22 cellular contexts compared by ENCODE assay signal in the genomic region with DNA sequence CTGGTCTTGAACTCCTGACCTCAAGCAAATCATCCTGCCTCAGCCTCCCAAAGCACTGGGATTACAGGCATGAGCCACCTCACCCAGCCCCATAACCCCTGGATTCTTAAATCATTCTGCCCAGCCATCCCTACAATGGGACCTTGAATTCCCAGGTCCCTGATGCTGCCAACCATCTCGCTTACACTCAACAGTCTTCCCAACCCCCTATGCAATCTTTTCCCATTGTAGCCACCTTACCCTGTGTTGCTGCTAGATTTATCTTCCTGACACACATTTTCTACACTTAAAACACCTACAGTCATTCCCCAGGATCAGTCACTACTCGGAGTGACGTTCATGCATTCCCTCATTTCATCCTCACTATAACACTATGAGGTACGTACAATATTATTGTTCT.
DNase-seq lines count a peak whose midpoint lies in the region; ATAC-seq, FAIRE-seq and TF ChIP-seq lines count a peak whose summit lies in the region.
"Had no signal": no experiment of that assay in that cellular context is flagged by ENCODE, and none has a peak within 500 bp of the region (broad histone marks: within the 10 kb centered on the region; RNA-seq: fewer than 3 reads in every experiment).

No MANE protein-coding gene starts in this region.

- H2AFZ ChIP-seq in trophoblast cell (ENCODE audit: insufficient read depth, low read length, poor library complexity), result no peak overlapping the region
- H2AFZ ChIP-seq: hepatocyte had no signal

- H3K27ac Mint-ChIP-seq in activated naive CD4-positive, alpha-beta T cell treated with anti-CD3 and anti-CD28 coated beads for 36 hours, result peak overlapping the region; percentile 83
- peak overlapping the region; percentile 72 for H3K27ac Mint-ChIP-seq in activated B cell treated with CpG ODN at 0.5 μM for 24 hours
- peak overlapping the region; percentile 77 to 85 for H3K27ac Mint-ChIP-seq in effector memory CD8-positive, alpha-beta T cell
- H3K27ac Mint-ChIP-seq: nephron had no signal

- no peak overlapping the region for H2BK5ac ChIP-seq in trophoblast cell (ENCODE audit: low read depth, low read length, poor library complexity)

- no peak overlapping the region for H4K8ac ChIP-seq in trophoblast cell (ENCODE audit: low read depth, low read length)

- peaks cover 79% of the 10 kb centered on the region for H3K4me1 Mint-ChIP-seq in activated naive CD4-positive, alpha-beta T cell treated with anti-CD3 and anti-CD28 coated beads for 36 hours (ENCODE audit: low read depth)
- H3K4me1 Mint-ChIP-seq in activated B cell treated with CpG ODN at 0.5 μM for 24 hours, result peaks cover 80% of the 10 kb centered on the region
- peaks cover 61 to 65% of the 10 kb centered on the region in 2 donors for H3K4me1 Mint-ChIP-seq in effector memory CD8-positive, alpha-beta T cell (ENCODE audit: low read depth in 2 of 2)

- H3K79me1 ChIP-seq in trophoblast cell (ENCODE audit: low read length), result no peaks in the 10 kb centered on the region

- no peak for DNase-seq in activated naive CD4-positive, alpha-beta T cell treated with anti-CD3 and anti-CD28 coated beads for 36 hours
- no peak for DNase-seq in activated naive CD4-positive, alpha-beta T cell (lab: John Stamatoyannopoulos, UW)
- DNase-seq in activated B cell treated with CpG ODN at 0.5 μM for 24 hours (no peak), trophoblast cell (no peak), D341Med (ENCODE audit: low spot score) (no peak), frontal cortex (ENCODE audit: low spot score in 2 of 2) (no peak)
- no peak for DNase-seq in effector memory CD8-positive, alpha-beta T cell
- DNase-seq: ACHN, C1 segment of cervical spinal cord, DMS 273 treated with DMSO at 0.1 percent for 48 hours, erythroblast, foreskin keratinocyte, NCI-H1048, NCI-H187 treated with DMSO at 0.1 percent for 48 hours, NCI-H69, ovary, SJCRH30 had no signal

- H3K4me3 ChIP-seq in trophoblast cell (ENCODE audit: low read depth, low read length), result no peak overlapping the region
- H3K4me3 ChIP-seq: HAP-1, hepatocyte, ovary, SJCRH30 had no signal

- H4K91ac ChIP-seq in trophoblast cell (ENCODE audit: low read depth, low read length), result no peak overlapping the region

- H3K36me3 Mint-ChIP-seq in activated naive CD4-positive, alpha-beta T cell treated with anti-CD3 and anti-CD28 coated beads for 36 hours (ENCODE audit: low read depth), result peaks cover 18% of the 10 kb centered on the region
- H3K36me3 Mint-ChIP-seq in activated B cell treated with CpG ODN at 0.5 μM for 24 hours (ENCODE audit: low read depth), result peaks cover 43% of the 10 kb centered on the region
- peaks cover 32% of the 10 kb centered on the region for H3K36me3 Mint-ChIP-seq in effector memory CD8-positive, alpha-beta T cell (ENCODE audit: insufficient read depth)

- intact Hi-C loops in activated naive CD4-positive, alpha-beta T cell treated with anti-CD3 and anti-CD28 coated beads for 36 hours (cut with micrococcal nuclease), result no loop called here
- intact Hi-C loops in activated B cell treated with CpG ODN at 0.5 μM for 24 hours (cut with micrococcal nuclease), result no loop called here

- H3K27ac ChIP-seq in trophoblast cell (ENCODE audit: low read depth, low read length), result no peak overlapping the region
- H3K27ac ChIP-seq: foreskin keratinocyte, hepatocyte, ovary, SJCRH30 had no signal

- no peak overlapping the region for H3K23ac ChIP-seq in trophoblast cell (ENCODE audit: low read length)

- H2BK12ac ChIP-seq in trophoblast cell (ENCODE audit: low read length), result no peak overlapping the region

- H3K79me2 ChIP-seq in trophoblast cell (ENCODE audit: control insufficient read depth, insufficient read depth, low read length, poor library complexity), result no peaks in the 10 kb centered on the region
- H3K79me2 ChIP-seq: hepatocyte had no signal

- CTCF ChIA-PET in activated naive CD4-positive, alpha-beta T cell treated with anti-CD3 and anti-CD28 coated beads for 36 hours (lab: Charles Lee), result interaction anchor here (1.0 kb wide), 2 partner anchors 29 to 57 kb away, joined by 3 read pairs; no protein-coding TSS in a partner anchor
- CTCF ChIA-PET in activated B cell treated with CpG ODN at 0.5 μM for 24 hours (lab: Charles Lee), result no interaction called here

- no peak for ATAC-seq in activated B cell treated with CpG ODN at 0.5 μM for 24 hours (ENCODE audit: low read depth)
- no peak for ATAC-seq in effector memory CD8-positive, alpha-beta T cell (replicated peaks)
- ATAC-seq in GM18861 (IDR thresholded peaks at IDR 0.05; ENCODE audit: unreplicated experiment), result no peak
- ATAC-seq: foreskin keratinocyte; stimulated activated effector memory CD8-positive, alpha-beta T cell treated with anti-CD3 and anti-CD28 coated beads, Interleukin-12 subunit alpha, Interleukin-12 subunit beta, amount 100 ng/mL, for 72 hours had no signal

- H3K14ac ChIP-seq in trophoblast cell (ENCODE audit: low read length), result no peak overlapping the region

- H3K4me2 ChIP-seq in trophoblast cell (ENCODE audit: low read length), result no peak overlapping the region
- H3K4me2 ChIP-seq: hepatocyte had no signal

- no peak overlapping the region for H3K18ac ChIP-seq in trophoblast cell (ENCODE audit: low read length)

- no peak for FAIRE-seq in frontal cortex (lab: Jason Lieb, UNC)

- peaks cover 2% of the 10 kb centered on the region for H3K9me3 ChIP-seq in trophoblast cell (ENCODE audit: insufficient read depth, low read depth, low read length)
- H3K9me3 ChIP-seq: HAP-1, ovary, SJCRH30 had no signal

- no peak overlapping the region for H2BK120ac ChIP-seq in trophoblast cell (ENCODE audit: insufficient read depth, low read length, poor library complexity)

- no peak overlapping the region for H3K4me3 Mint-ChIP-seq in activated naive CD4-positive, alpha-beta T cell treated with anti-CD3 and anti-CD28 coated beads for 36 hours
- H3K4me3 Mint-ChIP-seq in activated B cell treated with CpG ODN at 0.5 μM for 24 hours, result no peak overlapping the region
- peak overlapping the region in 1 of 2 donors; percentile 10 for H3K4me3 Mint-ChIP-seq in effector memory CD8-positive, alpha-beta T cell
- H3K4me3 Mint-ChIP-seq: nephron; stimulated activated effector memory CD8-positive, alpha-beta T cell treated with anti-CD3 and anti-CD28 coated beads, Interleukin-12 subunit alpha, Interleukin-12 subunit beta, amount 100 ng/mL, for 72 hours had no signal

- no peak overlapping the region for H2AK5ac ChIP-seq in trophoblast cell (ENCODE audit: low read length)

- peak overlapping the region; percentile 9 for H3K9ac ChIP-seq in trophoblast cell (ENCODE audit: low read length)

- H4K12ac ChIP-seq in trophoblast cell (ENCODE audit: low read depth, low read length), result no peak overlapping the region

- H3K36me3 ChIP-seq in trophoblast cell (ENCODE audit: control insufficient read depth in 1 of 2, insufficient read depth in 2 of 2, low read length in 2 of 2), result no peaks in the 10 kb centered on the region
- H3K36me3 ChIP-seq: HAP-1, ovary, SJCRH30 had no signal

- WGBS in trophoblast cell (ENCODE audit: extremely low coverage, insufficient coverage, insufficient read length), result no CpG with 5 or more reads among the region's 4 CpGs

- no peaks in the 10 kb centered on the region for H3K9me3 Mint-ChIP-seq in activated naive CD4-positive, alpha-beta T cell treated with anti-CD3 and anti-CD28 coated beads for 36 hours
- no peaks in the 10 kb centered on the region for H3K9me3 Mint-ChIP-seq in activated B cell treated with CpG ODN at 0.5 μM for 24 hours
- no peaks in the 10 kb centered on the region for H3K9me3 Mint-ChIP-seq in effector memory CD8-positive, alpha-beta T cell
- H3K9me3 Mint-ChIP-seq: nephron; stimulated activated effector memory CD8-positive, alpha-beta T cell treated with anti-CD3 and anti-CD28 coated beads, Interleukin-12 subunit alpha, Interleukin-12 subunit beta, amount 100 ng/mL, for 72 hours had no signal

- no peaks in the 10 kb centered on the region for H3K27me3 Mint-ChIP-seq in activated naive CD4-positive, alpha-beta T cell treated with anti-CD3 and anti-CD28 coated beads for 36 hours (ENCODE audit: low read depth)
- H3K27me3 Mint-ChIP-seq in activated B cell treated with CpG ODN at 0.5 μM for 24 hours, result no peaks in the 10 kb centered on the region
- no peaks in the 10 kb centered on the region for H3K27me3 Mint-ChIP-seq in effector memory CD8-positive, alpha-beta T cell

- H3K27me3 ChIP-seq in trophoblast cell (ENCODE audit: insufficient read depth, low read length), result no peaks in the 10 kb centered on the region
- H3K27me3 ChIP-seq: foreskin keratinocyte, hepatocyte, ovary, SJCRH30 had no signal

- POLR2A ChIA-PET in activated B cell treated with CpG ODN at 0.5 μM for 24 hours (lab: Charles Lee), result interaction anchor here (0.6 kb wide), 1 partner anchor 10 kb away, joined by 3 read pairs; no protein-coding TSS in a partner anchor

- no peak overlapping the region for H3K4ac ChIP-seq in trophoblast cell (ENCODE audit: low read depth, low read length)

- no peak for TF ChIP-seq CTCF in activated B cell treated with CpG ODN at 0.5 μM for 24 hours (IDR thresholded peaks at IDR 0.05)

- H3K4me1 ChIP-seq in trophoblast cell (ENCODE audit: control insufficient read depth in 1 of 2, insufficient read depth in 2 of 2, low read length in 2 of 2), result peaks cover 0 to 3% of the 10 kb centered on the region in 2 experiments
- H3K4me1 ChIP-seq: foreskin keratinocyte, HAP-1, SJCRH30 had no signal
